29 cellular contexts compared by ENCODE assay signal in genomic region chr10:74525885-74526284, GRCh38.
"Had no signal": no experiment of that assay in that cellular context is flagged by ENCODE, and none has a peak within 500 bp of the region (broad histone marks: within the 10 kb centered on the region; RNA-seq: fewer than 3 reads in every experiment).

No MANE protein-coding gene starts in this region.

- H3K36me3 ChIP-seq: brain microvascular endothelial cell, esophagus muscularis mucosa, gastroesophageal sphincter had no signal

- H3K4me3 ChIP-seq: esophagus muscularis mucosa, gastroesophageal sphincter, heart right ventricle had no signal

- H3K27me3 ChIP-seq: brain microvascular endothelial cell, esophagus muscularis mucosa, foreskin keratinocyte, gastroesophageal sphincter, heart right ventricle had no signal

- DNase-seq: activated CD4-positive, alpha-beta memory T cell treated with anti-CD3 and anti-CD28 coated beads, Interleukin-2, amount 10 ng/mL, durations not matched to agents 7 days and 5 days; activated CD4-positive, alpha-beta T cell treated with anti-CD3 and anti-CD28 coated beads for 1 hour; activated CD4-positive, alpha-beta T cell treated with anti-CD3 and anti-CD28 coated beads for 4 hours; activated CD4-positive, alpha-beta T cell treated with anti-CD3 and anti-CD28 coated beads, Interleukin-2, amount 10 ng/mL, durations not matched to agents 7 days and 5 days; activated CD4-positive, alpha-beta T cell treated with anti-CD3 and anti-CD28 coated beads, Interleukin-2, amount 50 U/mL, for 4 hours; activated CD8-positive, alpha-beta memory T cell treated with anti-CD3 and anti-CD28 coated beads, Interleukin-2, amount 50 U/mL, for 48 hours; activated gamma-delta T cell treated with Interleukin-2 at 50 U/mL for 16 hours; activated naive CD4-positive, alpha-beta T cell treated with anti-CD3 and anti-CD28 coated beads, Interleukin-2, amount 50 U/mL, for 16 hours; activated naive CD4-positive, alpha-beta T cell treated with Interleukin-2 at 50 U/mL for 16 hours; activated T-cell treated with anti-CD3 and anti-CD28 coated beads for 4 hours; activated T-cell treated with anti-CD3 and anti-CD28 coated beads, Interleukin-2, amount 50 U/mL, for 24 hours; activated T-cell treated with anti-CD3 and anti-CD28 coated beads, Interleukin-2, amount 50 U/mL, for 72 hours; amniotic stem cell; anterior cingulate cortex; brain microvascular endothelial cell; cortex of kidney; dermis blood vessel endothelial cell; effector CD4-positive, alpha-beta T cell; effector memory CD8-positive, alpha-beta T cell; erythroblast; foreskin keratinocyte; heart right ventricle; T-helper 2 cell had no signal

- H3K27ac ChIP-seq: brain microvascular endothelial cell, esophagus muscularis mucosa, foreskin keratinocyte, gastroesophageal sphincter, heart right ventricle, VCaP had no signal

- ATAC-seq: activated T-cell treated with anti-CD3 and anti-CD28 coated beads, Interleukin-2, amount 50 U/mL, for 72 hours; effector memory CD8-positive, alpha-beta T cell; foreskin keratinocyte; gastroesophageal sphincter; heart right ventricle; WTC11 had no signal

- H3K4me1 ChIP-seq: esophagus muscularis mucosa, foreskin keratinocyte, gastroesophageal sphincter, heart right ventricle had no signal

- FAIRE-seq: astrocyte, bronchial epithelial cell had no signal

- H3K9me3 ChIP-seq: esophagus muscularis mucosa, gastroesophageal sphincter, heart right ventricle had no signal
